In the genomic region with DNA sequence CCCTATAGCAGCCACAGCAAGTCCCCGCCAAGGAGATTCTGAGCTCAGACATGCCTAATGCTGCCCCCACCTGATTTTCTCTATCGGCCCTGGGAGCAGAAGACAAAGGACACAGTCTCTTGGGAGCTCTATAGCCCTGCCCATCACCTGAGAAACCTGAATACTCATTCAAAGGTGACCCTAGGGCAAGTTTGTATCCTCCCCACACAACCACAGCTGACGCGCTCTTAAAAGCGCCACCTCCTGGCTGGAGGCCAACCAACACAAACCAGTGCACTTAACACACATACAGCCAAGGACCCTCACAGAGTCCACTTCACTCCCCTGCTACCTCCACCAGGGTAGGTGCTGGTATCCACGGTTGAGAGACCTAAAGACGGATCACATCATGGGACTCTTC, we compare ENCODE assay signal across 14 cellular contexts.
A peak's percentile ranks its signal among the peaks of the same experiment; 100 is the strongest.
DNase-seq lines count a peak whose midpoint lies in the region; ATAC-seq and TF ChIP-seq lines count a peak whose summit lies in the region.
"Had no signal": no experiment of that assay in that cellular context is flagged by ENCODE, and none has a peak within 500 bp of the region (broad histone marks: within the 10 kb centered on the region; RNA-seq: fewer than 3 reads in every experiment).

No MANE protein-coding gene starts in this region.

- ATAC-seq in HG02759 (IDR thresholded peaks at IDR 0.05; ENCODE audit: unreplicated experiment) (no peak), GM19328 (IDR thresholded peaks at IDR 0.05; ENCODE audit: unreplicated experiment) (no peak)

- peak; percentile 9 for DNase-seq in DMS79 treated with DMSO at 0.1 percent for 48 hours (lab: John Stamatoyannopoulos, UW)
- no peak for DNase-seq in DMS79 (lab: John Stamatoyannopoulos, UW)
- no peak for DNase-seq in GM10266 (ENCODE audit: extremely low spot score)
- peak; percentile 28 for DNase-seq in NCI-H345 treated with DMSO at 0.1 percent for 48 hours (lab: John Stamatoyannopoulos, UW; ENCODE audit: unreplicated experiment)
- peak; percentile 56 for DNase-seq in iPS DF 19.7 (ENCODE audit: low read depth, low spot score)
- no peak for DNase-seq in germinal center (ENCODE audit: low spot score)
- DNase-seq: activated CD4-positive, alpha-beta memory T cell treated with anti-CD3 and anti-CD28 coated beads for 36 hours; activated gamma-delta T cell treated with Interleukin-2 at 50 U/mL for 16 hours; NCI-H2171; RPMI8226; T-helper 9 cell; upper lobe of left lung had no signal

- peak; percentile 44 for TF ChIP-seq CTCF in GM10266 (IDR thresholded peaks at IDR 0.05; ENCODE audit: control insufficient read depth, insufficient read depth, low read depth, missing control alignments)

Comparison
In these comparisons a context has a peak if more than half of its experiments do, and no peak if none do; other contexts are left out.
1. DNase-seq: peak in DMS79 treated with DMSO at 0.1 percent for 48 hours (single experiment), NCI-H345 treated with DMSO at 0.1 percent for 48 hours (single experiment) and iPS DF 19.7 (single experiment); none in DMS79 (single experiment), GM10266 (single experiment) and germinal center (single experiment).